8 cellular contexts compared by ENCODE assay signal in the genomic region with DNA sequence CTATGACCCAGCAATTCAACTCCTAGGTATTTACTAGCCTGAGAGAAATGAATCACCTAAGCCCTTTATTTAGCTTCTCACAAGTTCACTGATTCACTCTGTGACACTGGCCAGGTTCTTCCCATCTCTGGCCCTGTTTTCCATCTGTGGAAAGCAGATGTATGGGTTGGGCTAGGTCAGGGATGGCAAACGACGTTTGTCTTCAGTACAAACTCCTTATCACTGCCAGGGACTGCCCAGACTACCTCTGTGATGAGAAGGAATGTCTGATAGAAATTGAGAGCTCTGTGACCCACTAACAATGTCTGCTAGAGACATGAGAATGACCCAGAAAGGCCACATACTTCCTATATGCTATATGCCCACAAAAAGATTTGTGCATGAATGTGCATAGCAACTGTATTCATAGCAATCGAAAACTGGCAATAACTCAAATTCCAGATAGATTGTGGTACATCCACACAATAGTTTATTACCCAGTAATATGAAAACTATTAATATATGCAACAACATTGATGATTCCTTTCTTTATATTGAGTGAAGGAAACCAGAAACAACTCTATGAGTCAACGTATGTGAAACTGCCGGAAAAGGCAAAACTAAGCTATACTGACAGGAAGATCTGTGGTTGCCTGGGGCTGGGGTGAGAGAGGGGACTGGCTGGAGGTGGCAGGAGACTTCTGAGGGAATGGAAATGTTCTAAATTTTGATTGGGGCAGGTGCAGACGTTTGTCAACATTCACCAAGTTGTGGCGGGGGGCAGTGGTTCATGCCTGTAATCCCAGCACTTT. TPM values are rescaled to one million over a fixed set of nuclear protein-coding genes. Genes with fewer than 3 reads are reported as not detected.
A peak's percentile ranks its signal among the peaks of the same experiment; 100 is the strongest.
DNase-seq lines count a peak whose midpoint lies in the region; ATAC-seq and TF ChIP-seq lines count a peak whose summit lies in the region.

No MANE protein-coding gene starts in this region.

- CTCF ChIA-PET in GM10248 (lab: Yijun Ruan, JAX), result interaction anchor here (0.9 to 1.7 kb wide), 7 partner anchors 9 to 135 kb away, joined by 3 to 10 read pairs (median 4); no protein-coding TSS in a partner anchor

- peak; percentile 5 for DNase-seq in NOMO-1 treated with DMSO at 0.1 percent for 48 hours (lab: John Stamatoyannopoulos, UW; ENCODE audit: unreplicated experiment)
- peak; percentile 56 for DNase-seq in activated effector memory CD4-positive, alpha-beta T cell treated with Interleukin-2 at 50 U/mL for 16 hours
- peak; percentile 88 for DNase-seq in natural killer cell treated with Interleukin-12 subunit alpha and Interleukin-12 subunit beta and Interleukin-15 and Interleukin-18, amount 100 ng/mL, for 72 hours (ENCODE audit: low spot score)
- no peak for DNase-seq in GM10248 (ENCODE audit: extremely low spot score)
- no peak for DNase-seq in kidney glomerular epithelial cell (lab: John Stamatoyannopoulos, UW)
- no peak for DNase-seq in NCI-H1930 (lab: John Stamatoyannopoulos, UW)
- DNase-seq in hippocampal formation (lab: John Stamatoyannopoulos, UW), result no peak

- no peak for TF ChIP-seq CTCF in GM10248 (IDR thresholded peaks at IDR 0.05; ENCODE audit: control extremely low read depth, extremely low read depth, low read depth, missing control alignments)

- H3K27ac Mint-ChIP-seq in natural killer cell treated with Interleukin-12 subunit alpha and Interleukin-12 subunit beta and Interleukin-15 and Interleukin-18, amount 100 ng/mL, for 72 hours, result peak overlapping the region; percentile 95 to 100

- peaks cover 1% of the 10 kb centered on the region for H3K9me3 Mint-ChIP-seq in natural killer cell treated with Interleukin-12 subunit alpha and Interleukin-12 subunit beta and Interleukin-15 and Interleukin-18, amount 100 ng/mL, for 72 hours

- peak overlapping the region; percentile 81 for H3K4me3 Mint-ChIP-seq in natural killer cell treated with Interleukin-12 subunit alpha and Interleukin-12 subunit beta and Interleukin-15 and Interleukin-18, amount 100 ng/mL, for 72 hours

- peak; percentile 61 for ATAC-seq in GM21528 (IDR thresholded peaks at IDR 0.05; ENCODE audit: low FRiP score, unreplicated experiment)
- ATAC-seq in natural killer cell treated with Interleukin-12 subunit alpha and Interleukin-12 subunit beta and Interleukin-15 and Interleukin-18, amount 100 ng/mL, for 72 hours, result peak; percentile 85 to 88

- peaks cover 67% of the 10 kb centered on the region in 2 donors for H3K4me1 Mint-ChIP-seq in natural killer cell treated with Interleukin-12 subunit alpha and Interleukin-12 subunit beta and Interleukin-15 and Interleukin-18, amount 100 ng/mL, for 72 hours (ENCODE audit: low read depth in 2 of 2)

- H3K27me3 Mint-ChIP-seq in natural killer cell treated with Interleukin-12 subunit alpha and Interleukin-12 subunit beta and Interleukin-15 and Interleukin-18, amount 100 ng/mL, for 72 hours, result no peaks in the 10 kb centered on the region

- POLR2A ChIA-PET in GM10248 (lab: Yijun Ruan, JAX), result no interaction called here

- no peaks in the 10 kb centered on the region for H3K36me3 Mint-ChIP-seq in natural killer cell treated with Interleukin-12 subunit alpha and Interleukin-12 subunit beta and Interleukin-15 and Interleukin-18, amount 100 ng/mL, for 72 hours

RNA-seq across cellular contexts. Expression of a gene that starts 32.0 kb away (rescaled TPM):
- 100 to 1,000 TPM; 358 to 384 TPM for total RNA-seq in natural killer cell treated with Interleukin-12 subunit alpha and Interleukin-12 subunit beta and Interleukin-15 and Interleukin-18, amount 100 ng/mL, for 72 hours

RNA-seq across cellular contexts. Expression of a gene that starts 44.7 kb away (rescaled TPM):
- total RNA-seq in natural killer cell treated with Interleukin-12 subunit alpha and Interleukin-12 subunit beta and Interleukin-15 and Interleukin-18, amount 100 ng/mL, for 72 hours, result not detected

Comparison
In these comparisons a context has a peak if more than half of its experiments do, and no peak if none do; other contexts are left out.
1. DNase-seq: peak in NOMO-1 treated with DMSO at 0.1 percent for 48 hours (single experiment), activated effector memory CD4-positive, alpha-beta T cell treated with Interleukin-2 at 50 U/mL for 16 hours (single experiment) and natural killer cell treated with Interleukin-12 subunit alpha and Interleukin-12 subunit beta and Interleukin-15 and Interleukin-18, amount 100 ng/mL, for 72 hours (single experiment); none in GM10248 (single experiment), kidney glomerular epithelial cell (single experiment), NCI-H1930 (0 of 2) and hippocampal formation (0 of 2).